ENCODE assay signal across 8 cellular contexts in genomic region chr6:42454428-42454791, GRCh38. TPM values are rescaled to one million over a fixed set of nuclear protein-coding genes. Genes with fewer than 3 reads are reported as not detected.
DNase-seq lines count a peak whose midpoint lies in the region; ATAC-seq and TF ChIP-seq lines count a peak whose summit lies in the region.
"Had no signal": no experiment of that assay in that cellular context is flagged by ENCODE, and none has a peak within 500 bp of the region (broad histone marks: within the 10 kb centered on the region; RNA-seq: fewer than 3 reads in every experiment).

No MANE protein-coding gene starts in this region.

- peak overlapping the region; percentile 96 for H3K4me3 ChIP-seq in HUES48 (ENCODE audit: low read depth, low read length)
- H3K4me3 ChIP-seq in WERI-Rb-1 (ENCODE audit: low read depth, low read length), result peak overlapping the region; percentile 97
- peak overlapping the region; percentile 79 for H3K4me3 ChIP-seq in left ventricle myocardium inferior

- TF ChIP-seq CTCF in WERI-Rb-1 (IDR thresholded peaks at IDR 0.05; ENCODE audit: low read depth, low read length) (no peak), left ventricle myocardium inferior (IDR thresholded peaks at IDR 0.05; ENCODE audit: borderline replicate concordance) (no peak)

- no peak overlapping the region for H3K9ac ChIP-seq in HUES48 (ENCODE audit: low read depth, low read length)

- H3K27me3 ChIP-seq in HUES48 (ENCODE audit: control insufficient read depth, insufficient read depth, low read length) (no peaks in the 10 kb centered on the region), WERI-Rb-1 (ENCODE audit: insufficient read depth, low read depth, severe bottlenecking) (no peaks in the 10 kb centered on the region), left ventricle myocardium inferior (ENCODE audit: low read depth) (no peaks in the 10 kb centered on the region)

- H3K36me3 ChIP-seq in HUES48 (ENCODE audit: control insufficient read depth, insufficient read depth, low read length) (no peaks in the 10 kb centered on the region), WERI-Rb-1 (peaks cover 3% of the 10 kb centered on the region), left ventricle myocardium inferior (no peaks in the 10 kb centered on the region)

- peak; percentile 72 for DNase-seq in WERI-Rb-1
- DNase-seq in left ventricle myocardium inferior, result peak; percentile 63
- DNase-seq in sciatic nerve (ENCODE audit: low spot score), result peak; percentile 62
- DNase-seq in activated effector memory CD4-positive, alpha-beta T cell treated with Interleukin-2 at 50 U/mL for 16 hours, result no peak
- DNase-seq in cortex of kidney (lab: John Stamatoyannopoulos, UW), result no peak
- DNase-seq: activated CD4-positive, CD25-positive, alpha-beta regulatory T cell had no signal

- H3K4me1 ChIP-seq in HUES48 (ENCODE audit: control insufficient read depth, insufficient read depth, low read length) (peaks cover 27% of the 10 kb centered on the region), left ventricle myocardium inferior (peaks cover 53% of the 10 kb centered on the region)

- intact Hi-C loops in left ventricle myocardium inferior (cut with micrococcal nuclease) (loop anchor here (10.0 kb wide), 2 partner anchors 90 to 200 kb away; no protein-coding TSS in a partner anchor), sciatic nerve (cut with DNase I) (no loop called here)

- H3K9me3 ChIP-seq in HUES48 (ENCODE audit: control insufficient read depth, insufficient read depth, low read length) (no peaks in the 10 kb centered on the region), WERI-Rb-1 (ENCODE audit: severe bottlenecking) (no peaks in the 10 kb centered on the region), left ventricle myocardium inferior (replicated peaks) (no peaks in the 10 kb centered on the region)

- peak overlapping the region; percentile 97 for H3K27ac ChIP-seq in HUES48 (ENCODE audit: low read depth, low read length)
- H3K27ac ChIP-seq in WERI-Rb-1, result peak overlapping the region; percentile 90
- H3K27ac ChIP-seq in left ventricle myocardium inferior (replicated peaks), result peak overlapping the region; percentile 92

- ATAC-seq in sciatic nerve (no peak), HG03108 (IDR thresholded peaks at IDR 0.05; ENCODE audit: unreplicated experiment) (no peak)

RNA-seq across cellular contexts. Expression of gene TRERF1, which starts 2.7 kb away (rescaled TPM):
- total RNA-seq in left ventricle myocardium inferior (1.4 TPM), sciatic nerve (7.0 TPM)

Comparison
In these comparisons a context has a peak if more than half of its experiments do, and no peak if none do; other contexts are left out.
1. DNase-seq: peak in WERI-Rb-1 (single experiment), left ventricle myocardium inferior (single experiment) and sciatic nerve (single experiment); none in activated effector memory CD4-positive, alpha-beta T cell treated with Interleukin-2 at 50 U/mL for 16 hours (single experiment) and cortex of kidney (single experiment).
2. Peak in every context shown above with its lines, with median percentiles within 50 percentile points of each other: H3K27ac ChIP-seq and H3K4me3 ChIP-seq.